ENCODE assay signal across 1 cellular context in the genomic region with DNA sequence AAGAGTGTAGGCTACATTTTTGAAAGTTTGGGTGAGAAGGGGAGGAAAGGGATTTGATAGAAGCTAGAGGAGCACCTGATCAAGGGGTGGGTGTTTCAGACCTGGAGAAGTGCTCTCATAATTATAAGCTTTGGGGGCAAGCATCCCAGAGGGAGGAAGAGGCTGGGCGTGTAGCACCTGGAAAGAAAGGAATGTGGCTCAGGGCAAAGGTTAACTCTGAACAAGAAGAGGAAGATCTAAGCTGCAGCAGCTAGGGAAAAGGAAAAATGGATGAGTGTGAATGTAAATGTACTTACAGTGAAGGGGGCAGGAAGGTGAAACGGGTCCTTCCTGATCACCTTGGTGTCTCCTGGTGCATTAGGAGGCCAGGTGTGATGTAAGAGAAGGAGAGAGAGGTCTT.
TF ChIP-seq lines count a peak whose summit lies in the region.

No MANE protein-coding gene starts in this region.

TF ChIP-seq in H1, 55 proteins besides CTCF, POLR2A, EP300 and RAD21 (continued from another document):
- TF ChIP-seq, protein P1, sequence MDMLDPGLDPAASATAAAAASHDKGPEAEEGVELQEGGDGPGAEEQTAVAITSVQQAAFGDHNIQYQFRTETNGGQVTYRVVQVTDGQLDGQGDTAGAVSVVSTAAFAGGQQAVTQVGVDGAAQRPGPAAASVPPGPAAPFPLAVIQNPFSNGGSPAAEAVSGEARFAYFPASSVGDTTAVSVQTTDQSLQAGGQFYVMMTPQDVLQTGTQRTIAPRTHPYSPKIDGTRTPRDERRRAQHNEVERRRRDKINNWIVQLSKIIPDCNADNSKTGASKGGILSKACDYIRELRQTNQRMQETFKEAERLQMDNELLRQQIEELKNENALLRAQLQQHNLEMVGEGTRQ (IDR thresholded peaks at IDR 0.05; ENCODE audit: low read length) = no peak
- TF ChIP-seq NRF1 (IDR thresholded peaks at IDR 0.05; ENCODE audit: low read depth, low read length) (no peak), SIN3A (conservative IDR thresholded peaks at IDR 0.05 in 1 of 2, IDR thresholded peaks at IDR 0.05 in 1 of 2; ENCODE audit: low read depth in 1 of 2, low read length in 2 of 2) (no peak), SP1 (IDR thresholded peaks at IDR 0.05; ENCODE audit: low read depth, low read length) (no peak)
